Comparison of ENCODE assay signal across 8 cellular contexts in the genomic region with DNA sequence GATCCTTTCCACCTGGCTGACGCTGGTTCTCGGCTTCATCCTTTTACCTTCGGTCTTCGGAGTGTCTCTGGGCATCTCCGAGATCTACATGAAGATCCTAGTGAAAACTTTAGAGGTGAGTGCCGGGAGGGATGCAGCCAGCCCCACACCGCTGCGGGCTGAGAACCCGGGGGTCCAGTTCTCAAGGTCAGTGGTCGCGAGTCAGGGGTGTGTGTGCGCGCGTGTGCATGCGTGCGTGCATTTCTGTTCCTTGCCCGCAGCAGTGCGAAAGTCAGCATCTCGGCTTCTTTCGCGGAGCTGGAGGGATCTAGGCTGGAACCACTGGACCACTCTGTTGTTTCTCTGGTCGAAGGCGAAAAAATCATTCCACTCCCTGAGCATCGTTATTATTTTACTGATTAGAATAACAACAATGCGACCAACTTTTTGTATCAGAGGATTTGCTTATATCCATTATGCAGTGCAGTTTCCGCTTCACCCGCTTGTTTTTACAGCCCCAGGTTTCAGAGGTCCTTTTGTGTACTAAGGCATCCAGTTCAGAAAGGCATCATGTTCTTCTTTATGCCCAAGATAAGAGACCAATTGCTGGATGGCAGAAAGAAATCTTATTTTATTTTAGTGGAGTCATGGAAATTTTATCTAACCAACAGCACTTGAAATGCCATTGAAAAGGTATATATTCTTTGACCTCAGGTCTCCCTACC. TPM values are rescaled to one million over a fixed set of nuclear protein-coding genes. Genes with fewer than 3 reads are reported as not detected.
DNase-seq lines count a peak whose midpoint lies in the region; ATAC-seq, FAIRE-seq and TF ChIP-seq lines count a peak whose summit lies in the region.

No MANE protein-coding gene starts in this region.

- H3K4me1 ChIP-seq in A549 = peaks cover 34% of the 10 kb centered on the region
- no peaks in the 10 kb centered on the region for H3K4me1 ChIP-seq in HUES48 (ENCODE audit: control insufficient read depth, insufficient read depth, low read length)
- H3K4me1 ChIP-seq in mononuclear cell (ENCODE audit: insufficient read depth, low read length) = peaks cover 33% of the 10 kb centered on the region

- H3K9me3 ChIP-seq in A549 (no peaks in the 10 kb centered on the region), HUES48 (ENCODE audit: control insufficient read depth, insufficient read depth, low read length) (no peaks in the 10 kb centered on the region), mononuclear cell (ENCODE audit: low read depth, low read length) (no peaks in the 10 kb centered on the region)

- H3K9ac ChIP-seq in HUES48 (ENCODE audit: low read depth, low read length) = peak overlapping the region; percentile 28; the same call in 1 of the 2 replicates

- no peaks in the 10 kb centered on the region for H3K36me3 ChIP-seq in HUES48 (ENCODE audit: control insufficient read depth, insufficient read depth, low read length)

- DNase-seq in A549 (ENCODE audit: low read depth in 1 of 2, low spot score in 1 of 2) = no peak
- DNase-seq in cerebellum (ENCODE audit: low spot score) = peak; percentile 17
- no peak for DNase-seq in H4 (ENCODE audit: low spot score)
- no peak for DNase-seq in activated gamma-delta T cell (lab: John Stamatoyannopoulos, UW)
- no peak for DNase-seq in RKO (ENCODE audit: low spot score)
- DNase-seq in DMS153 (lab: John Stamatoyannopoulos, UW) = no peak

- peaks cover 67% of the 10 kb centered on the region for H3K27me3 ChIP-seq in HUES48 (ENCODE audit: control insufficient read depth, insufficient read depth, low read length)
- peaks cover 33% of the 10 kb centered on the region for H3K27me3 ChIP-seq in mononuclear cell (ENCODE audit: insufficient read depth, low read length)

- no peak for TF ChIP-seq RAD21 in A549 (conservative IDR thresholded peaks at IDR 0.05 in 1 of 2, IDR thresholded peaks at IDR 0.05 in 1 of 2)

- H3K4me2 ChIP-seq in A549 = peak overlapping the region; percentile 84

- no peak for FAIRE-seq in A549 (lab: Jason Lieb, UNC)

- TF ChIP-seq EP300 in A549 (IDR thresholded peaks at IDR 0.05) = no peak

- no peak for TF ChIP-seq CTCF in A549 (IDR thresholded peaks at IDR 0.05)

- H3K4me3 ChIP-seq in A549 = peak overlapping the region; percentile 81
- H3K4me3 ChIP-seq in HUES48 (ENCODE audit: low read depth, low read length) = peak overlapping the region; percentile 83
- H3K4me3 ChIP-seq in mononuclear cell (ENCODE audit: low read length) = peak overlapping the region; percentile 77

- CTCF ChIA-PET in A549 (lab: Yijun Ruan, JAX) = no interaction called here

- POLR2A ChIA-PET in A549 (lab: Yijun Ruan, JAX) = interaction anchor here (0.5 to 1.1 kb wide), 2 partner anchors 10 to 45 kb away, joined by 3 to 4 read pairs; no protein-coding TSS in a partner anchor

- WGBS in A549 (ENCODE audit: missing lambda C conversion rate) = 5% methylated on average over 19 of the region's 27 CpGs

- ATAC-seq in A549 = peak; percentile 6 to 28; a peak in 4 of 6 replicates

- no peak for TF ChIP-seq POLR2A in A549 (IDR thresholded peaks at IDR 0.05; ENCODE audit: low read length)

- H3K27ac ChIP-seq in A549 (peak overlapping the region; percentile 90 to 96), HUES48 (ENCODE audit: low read depth, low read length) (no peak overlapping the region)

TF ChIP-seq in A549, 52 proteins besides CTCF, POLR2A, EP300 and RAD21:
- TF ChIP-seq, protein P1, sequence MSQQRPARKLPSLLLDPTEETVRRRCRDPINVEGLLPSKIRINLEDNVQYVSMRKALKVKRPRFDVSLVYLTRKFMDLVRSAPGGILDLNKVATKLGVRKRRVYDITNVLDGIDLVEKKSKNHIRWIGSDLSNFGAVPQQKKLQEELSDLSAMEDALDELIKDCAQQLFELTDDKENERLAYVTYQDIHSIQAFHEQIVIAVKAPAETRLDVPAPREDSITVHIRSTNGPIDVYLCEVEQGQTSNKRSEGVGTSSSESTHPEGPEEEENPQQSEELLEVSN (IDR thresholded peaks at IDR 0.05; ENCODE audit: borderline replicate concordance, low read depth) = no peak
- TF ChIP-seq HEYL (CRISPR knock-in tag; IDR thresholded peaks at IDR 0.05) (no peak), CBX2 (IDR thresholded peaks at IDR 0.05; ENCODE audit: borderline replicate concordance, low read depth) (no peak), TP53 (CRISPR knock-in tag; IDR thresholded peaks at IDR 0.05) (no peak), PHF8 (IDR thresholded peaks at IDR 0.05; ENCODE audit: borderline replicate concordance, low read depth) (no peak), FOXS1 (CRISPR knock-in tag; IDR thresholded peaks at IDR 0.05) (no peak), FOSB (CRISPR knock-in tag; IDR thresholded peaks at IDR 0.05) (no peak), JUN (IDR thresholded peaks at IDR 0.05) (no peak), RFX5 (IDR thresholded peaks at IDR 0.05) (no peak), ZC3H11A (IDR thresholded peaks at IDR 0.05) (no peak), HOXB13 (CRISPR knock-in tag; IDR thresholded peaks at IDR 0.05; ENCODE audit: low read depth) (no peak), RNF2 (IDR thresholded peaks at IDR 0.05; ENCODE audit: borderline replicate concordance, low read depth) (no peak), JUNB (IDR thresholded peaks at IDR 0.05) (no peak), NFE2L2 (conservative IDR thresholded peaks at IDR 0.05; ENCODE audit: low read length) (no peak), CHD2 (IDR thresholded peaks at IDR 0.05; ENCODE audit: low read length, partially characterized antibody) (no peak), MYC (IDR thresholded peaks at IDR 0.05; ENCODE audit: borderline replicate concordance, low read length) (no peak), EHMT2 (IDR thresholded peaks at IDR 0.05; ENCODE audit: low read depth) (no peak)
- TF ChIP-seq, protein P2, sequence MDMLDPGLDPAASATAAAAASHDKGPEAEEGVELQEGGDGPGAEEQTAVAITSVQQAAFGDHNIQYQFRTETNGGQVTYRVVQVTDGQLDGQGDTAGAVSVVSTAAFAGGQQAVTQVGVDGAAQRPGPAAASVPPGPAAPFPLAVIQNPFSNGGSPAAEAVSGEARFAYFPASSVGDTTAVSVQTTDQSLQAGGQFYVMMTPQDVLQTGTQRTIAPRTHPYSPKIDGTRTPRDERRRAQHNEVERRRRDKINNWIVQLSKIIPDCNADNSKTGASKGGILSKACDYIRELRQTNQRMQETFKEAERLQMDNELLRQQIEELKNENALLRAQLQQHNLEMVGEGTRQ (IDR thresholded peaks at IDR 0.05) = no peak
- TF ChIP-seq, protein P3, sequence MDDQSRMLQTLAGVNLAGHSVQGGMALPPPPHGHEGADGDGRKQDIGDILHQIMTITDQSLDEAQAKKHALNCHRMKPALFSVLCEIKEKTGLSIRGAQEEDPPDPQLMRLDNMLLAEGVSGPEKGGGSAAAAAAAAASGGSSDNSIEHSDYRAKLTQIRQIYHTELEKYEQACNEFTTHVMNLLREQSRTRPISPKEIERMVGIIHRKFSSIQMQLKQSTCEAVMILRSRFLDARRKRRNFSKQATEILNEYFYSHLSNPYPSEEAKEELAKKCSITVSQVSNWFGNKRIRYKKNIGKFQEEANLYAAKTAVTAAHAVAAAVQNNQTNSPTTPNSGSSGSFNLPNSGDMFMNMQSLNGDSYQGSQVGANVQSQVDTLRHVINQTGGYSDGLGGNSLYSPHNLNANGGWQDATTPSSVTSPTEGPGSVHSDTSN (IDR thresholded peaks at IDR 0.05) = no peak

RNA-seq across cellular contexts. Expression of a gene that starts 0.9 kb away (rescaled TPM):
- polyA plus RNA-seq in A549 (2011; rRNA removed) = 29.9 and 44.9 TPM in 2 replicates
- polyA plus RNA-seq in A549 (2012; cell fraction: cytosol; rRNA removed) = 13.7 and 17.1 TPM in 2 replicates
- polyA plus RNA-seq in A549 (2012; cell fraction: nucleus; rRNA removed) = 10.4 and 13.4 TPM in 2 replicates
- 12.9 to 16.9 TPM (median 13.1 TPM) in 3 replicates for polyA plus RNA-seq in A549 (2017; fragmentation: RNase III; extraction: RNeasy Plus Mini Kit Qiagen cat#74134 plus additional on column Dnase treatment)
- 13.1 and 20.5 TPM in 2 replicates for polyA minus RNA-seq in A549 (2011; rRNA and poly(A)+ RNA removed)
- 0.27 TPM for total RNA-seq in cerebellum
- total RNA-seq in mononuclear cell = 10.1 TPM
- 65.1 and 69.7 TPM in 2 replicates for total RNA-seq in H4 (2014; rRNA removed; shearing (Covaris generic))

RNA-seq across cellular contexts. Expression of a gene that starts 51.9 kb away (rescaled TPM):
- polyA plus RNA-seq in A549 (2011; rRNA removed) = 12.1 and 16.5 TPM in 2 replicates
- polyA plus RNA-seq in A549 (2012; cell fraction: cytosol; rRNA removed) = 2.5 and 2.7 TPM in 2 replicates
- 0.83 and 1.6 TPM in 2 replicates for polyA plus RNA-seq in A549 (2012; cell fraction: nucleus; rRNA removed)
- polyA plus RNA-seq in A549 (2017; fragmentation: RNase III; extraction: RNeasy Plus Mini Kit Qiagen cat#74134 plus additional on column Dnase treatment) = 9.5 to 10.4 TPM (median 9.6 TPM) in 3 replicates
- 3.6 and 4.2 TPM in 2 replicates for polyA minus RNA-seq in A549 (2011; rRNA and poly(A)+ RNA removed)
- 11.1 TPM for total RNA-seq in cerebellum
- 17.0 TPM for total RNA-seq in mononuclear cell
- total RNA-seq in H4 (2014; rRNA removed; shearing (Covaris generic)) = 4.7 and 6.3 TPM in 2 replicates
